15 cellular contexts compared by ENCODE assay signal in genomic region chr6:11491998-11492397, GRCh38.
DNase-seq lines count a peak whose midpoint lies in the region; ATAC-seq and TF ChIP-seq lines count a peak whose summit lies in the region.
"Had no signal": no experiment of that assay in that cellular context is flagged by ENCODE, and none has a peak within 500 bp of the region (broad histone marks: within the 10 kb centered on the region; RNA-seq: fewer than 3 reads in every experiment).

No MANE protein-coding gene starts in this region.

- no peaks in the 10 kb centered on the region for H3K27me3 ChIP-seq in OCI-LY3 (ENCODE audit: low read depth, low read length)

- H3K27ac Mint-ChIP-seq in stimulated activated memory B cell treated with anti-CD40 and anti-IgM and Interleukin-4, amounts not matched to agents 10 μg/mL and 1 μg/mL and 100 μg/mL, for 72 hours, result no peak overlapping the region
- H3K27ac Mint-ChIP-seq: T-helper 2 cell treated with Interferon-gamma antibody and Interleukin-4, amounts not matched to agents 5 μg/mL and 100 μg/mL, for 36 hours had no signal

- DNase-seq in activated CD4-positive, CD25-positive, alpha-beta regulatory T cell treated with anti-CD3 and anti-CD28 coated beads, Interleukin-2, amount 50 U/mL, for 72 hours, result no peak
- DNase-seq in NCI-H2081 (lab: John Stamatoyannopoulos, UW) (no peak), NCI-H1694 (lab: John Stamatoyannopoulos, UW) (no peak)
- DNase-seq: activated CD4-positive, alpha-beta T cell treated with anti-CD3 and anti-CD28 coated beads, Interleukin-2, amount 50 U/mL, for 4 hours; amygdala; NCI-H1417; NCI-H524; RPMI8226; stimulated activated naive CD8-positive, alpha-beta T cell treated with anti-CD3 and anti-CD28 coated beads, Interleukin-15, Interleukin-2, amounts not matched to agents 100 U/mL and 50 U/mL, for 24 hours had no signal

- 0 out of 2 replicates have a peak overlapping the region, but pooled peaks have one; percentile 63 for H2AFZ ChIP-seq in OCI-LY3 (ENCODE audit: low read depth, low read length)

- no peaks in the 10 kb centered on the region for H3K9me3 Mint-ChIP-seq in stimulated activated memory B cell treated with anti-CD40 and anti-IgM and Interleukin-4, amounts not matched to agents 10 μg/mL and 1 μg/mL and 100 μg/mL, for 72 hours
- H3K9me3 Mint-ChIP-seq: T-helper 2 cell treated with Interferon-gamma antibody and Interleukin-4, amounts not matched to agents 5 μg/mL and 100 μg/mL, for 36 hours had no signal

- H3K4me3 Mint-ChIP-seq in stimulated activated memory B cell treated with anti-CD40 and anti-IgM and Interleukin-4, amounts not matched to agents 10 μg/mL and 1 μg/mL and 100 μg/mL, for 72 hours, result no peak overlapping the region
- H3K4me3 Mint-ChIP-seq: T-helper 2 cell treated with Interferon-gamma antibody and Interleukin-4, amounts not matched to agents 5 μg/mL and 100 μg/mL, for 36 hours had no signal

- no peaks in the 10 kb centered on the region for H3K27me3 Mint-ChIP-seq in stimulated activated memory B cell treated with anti-CD40 and anti-IgM and Interleukin-4, amounts not matched to agents 10 μg/mL and 1 μg/mL and 100 μg/mL, for 72 hours

- peak; percentile 37 to 42 for ATAC-seq in activated CD4-positive, CD25-positive, alpha-beta regulatory T cell treated with anti-CD3 and anti-CD28 coated beads, Interleukin-2, amount 50 U/mL, for 24 hours
- ATAC-seq in HG03175 (IDR thresholded peaks at IDR 0.05; ENCODE audit: unreplicated experiment) (peak; percentile 30), GM18517 (IDR thresholded peaks at IDR 0.05; ENCODE audit: unreplicated experiment) (no peak)
- ATAC-seq in stimulated activated memory B cell treated with anti-CD40 and anti-IgM and Interleukin-4, amounts not matched to agents 10 μg/mL and 1 μg/mL and 100 μg/mL, for 72 hours, result peak; percentile 83
- ATAC-seq: stimulated activated naive CD8-positive, alpha-beta T cell treated with anti-CD3 and anti-CD28 coated beads, Interleukin-15, Interleukin-2, amounts not matched to agents 100 U/mL and 50 U/mL, for 24 hours had no signal

- H3K4me2 ChIP-seq in OCI-LY3 (ENCODE audit: low read length), result peak overlapping the region; percentile 14

- H3K4me1 Mint-ChIP-seq in stimulated activated memory B cell treated with anti-CD40 and anti-IgM and Interleukin-4, amounts not matched to agents 10 μg/mL and 1 μg/mL and 100 μg/mL, for 72 hours, result peaks cover 12% of the 10 kb centered on the region

- peak overlapping the region; percentile 88 for H3K27ac ChIP-seq in OCI-LY3 (ENCODE audit: low read length)

- H3K4me1 ChIP-seq in OCI-LY3 (ENCODE audit: low read length), result peaks cover 53% of the 10 kb centered on the region

- no peak for TF ChIP-seq CTCF in OCI-LY3 (IDR thresholded peaks at IDR 0.05; ENCODE audit: low read depth, low read length)

- no peaks in the 10 kb centered on the region for H3K36me3 ChIP-seq in OCI-LY3 (replicated peaks; ENCODE audit: low read depth, low read length)

- no peaks in the 10 kb centered on the region for H3K79me2 ChIP-seq in OCI-LY3 (ENCODE audit: low read length)

- H3K36me3 Mint-ChIP-seq in stimulated activated memory B cell treated with anti-CD40 and anti-IgM and Interleukin-4, amounts not matched to agents 10 μg/mL and 1 μg/mL and 100 μg/mL, for 72 hours, result no peaks in the 10 kb centered on the region

- peak overlapping the region; percentile 21; the same call in 1 of the 2 replicates for H3K9ac ChIP-seq in OCI-LY3 (ENCODE audit: low read length)

- H4K20me1 ChIP-seq in OCI-LY3 (ENCODE audit: insufficient read depth, low read length), result no peaks in the 10 kb centered on the region

- no peaks in the 10 kb centered on the region for H3K9me3 ChIP-seq in OCI-LY3 (ENCODE audit: insufficient read depth, low read length)

- no peak overlapping the region for H3K4me3 ChIP-seq in OCI-LY3 (ENCODE audit: low read length)
